ENCODE assay signal across 1 cellular context in genomic region chr16:67183627-67184452, GRCh38.
A peak's percentile ranks its signal among the peaks of the same experiment; 100 is the strongest.
TF ChIP-seq lines count a peak whose summit lies in the region.

TSS of gene MATCAP1 (minus strand) at chr16:67183963. CDS start at chr16:67180610, 3,353 bp downstream.

TF ChIP-seq in K562, 482 proteins besides CTCF, POLR2A, EP300 and RAD21 (continued from another document and continues in another):
- 0 out of 2 replicates have a peak, but pooled peaks have one; percentile 20 for TF ChIP-seq ZBTB40 (IDR thresholded peaks at IDR 0.05)
- TF ChIP-seq ZBTB40 (CRISPR knock-in tag; IDR thresholded peaks at IDR 0.05): no peak
- peak; percentile 94 for TF ChIP-seq SP1 (CRISPR knock-in tag; IDR thresholded peaks at IDR 0.05)
- TF ChIP-seq MEIS2 (IDR thresholded peaks at IDR 0.05; ENCODE audit: partially characterized antibody): peak; percentile 79
- peak; percentile 99 for TF ChIP-seq PKNOX1 (IDR thresholded peaks at IDR 0.05)
- peak; percentile 71 for TF ChIP-seq FIP1L1 (IDR thresholded peaks at IDR 0.05; ENCODE audit: low read depth, low read length, poor library complexity, severe bottlenecking)
- TF ChIP-seq E2F8 (IDR thresholded peaks at IDR 0.05; ENCODE audit: low read depth, partially characterized antibody): peak; percentile 88
- TF ChIP-seq CREB1 (IDR thresholded peaks at IDR 0.05): peak; percentile 95
- peak; percentile 95 for TF ChIP-seq CREB1 (CRISPR knock-in tag; IDR thresholded peaks at IDR 0.05)
- TF ChIP-seq RBBP5 (IDR thresholded peaks at IDR 0.05; ENCODE audit: borderline replicate concordance, insufficient read depth, low read length, poor library complexity, severe bottlenecking): peak; percentile 85
- no peak for TF ChIP-seq HSF4 (CRISPR knock-in tag; IDR thresholded peaks at IDR 0.05; ENCODE audit: borderline replicate concordance)
- TF ChIP-seq EHMT2 (IDR thresholded peaks at IDR 0.05): peak; percentile 68; the same call in 1 of the 2 replicates
- peak in 1 of 2 experiments; percentile 51; a peak in 1 of 4 replicates for TF ChIP-seq NONO (IDR thresholded peaks at IDR 0.05; ENCODE audit: low read depth in 2 of 2, low read length in 1 of 2)
- TF ChIP-seq NCOA6 (IDR thresholded peaks at IDR 0.05): peak; percentile 66; the same call in 1 of the 2 replicates
- TF ChIP-seq DEAF1 (CRISPR knock-in tag; IDR thresholded peaks at IDR 0.05): no peak
- TF ChIP-seq L3MBTL2 (IDR thresholded peaks at IDR 0.05): peak; percentile 75
- peak; percentile 79 for TF ChIP-seq ZNF395 (CRISPR knock-in tag; IDR thresholded peaks at IDR 0.05)
- TF ChIP-seq CUX1 (CRISPR knock-in tag; IDR thresholded peaks at IDR 0.05): no peak
- peak; percentile 88 for TF ChIP-seq NFIC (IDR thresholded peaks at IDR 0.05)
- TF ChIP-seq HCFC1 (IDR thresholded peaks at IDR 0.05; ENCODE audit: low read depth, low read length): 0 out of 2 replicates have a peak, but pooled peaks have one; percentile 23
- TF ChIP-seq ARID2 (IDR thresholded peaks at IDR 0.05): no peak
- peak in 1 of 3 experiments; percentile 16 for TF ChIP-seq YY1 (IDR thresholded peaks at IDR 0.05; ENCODE audit: borderline replicate concordance in 1 of 3, control insufficient read depth in 1 of 3, extremely low read depth in 1 of 3, insufficient read depth in 3 of 3, insufficient read length in 1 of 3, insufficient replicate concordance in 2 of 3, low read depth in 1 of 3, low read length in 2 of 3)
- TF ChIP-seq EGR1 (conservative IDR thresholded peaks at IDR 0.05): peak; percentile 93
- no peak for TF ChIP-seq ETV5 (CRISPR knock-in tag; IDR thresholded peaks at IDR 0.05; ENCODE audit: low read depth)
- peak; percentile 79; the same call in 1 of the 2 replicates for TF ChIP-seq KLF13 (tag; IDR thresholded peaks at IDR 0.05; ENCODE audit: borderline replicate concordance, low read depth)
- peak; percentile 38; the same call in 1 of the 2 replicates for TF ChIP-seq C11orf30 (IDR thresholded peaks at IDR 0.05; ENCODE audit: low read depth)
- TF ChIP-seq MTA3 (IDR thresholded peaks at IDR 0.05; ENCODE audit: borderline replicate concordance): peak; percentile 95
- 0 out of 2 replicates have a peak, but pooled peaks have one; percentile 10 for TF ChIP-seq ERF (CRISPR knock-in tag; IDR thresholded peaks at IDR 0.05)
- peak; percentile 97 for TF ChIP-seq ATF7 (IDR thresholded peaks at IDR 0.05)
- TF ChIP-seq RUNX1 (IDR thresholded peaks at IDR 0.05; ENCODE audit: low read depth): no peak
- TF ChIP-seq BHLHE40 (IDR thresholded peaks at IDR 0.05; ENCODE audit: low read length): peak; percentile 5; the same call in 1 of the 2 replicates
- TF ChIP-seq EP400 (IDR thresholded peaks at IDR 0.05): peak; percentile 65; the same call in 1 of the 2 replicates
- peak; percentile 19; the same call in 1 of the 2 replicates for TF ChIP-seq DPF2 (IDR thresholded peaks at IDR 0.05)
- TF ChIP-seq POLR2G (IDR thresholded peaks at IDR 0.05; ENCODE audit: low read depth, low read length): peak; percentile 78
- TF ChIP-seq GABPB1 (CRISPR knock-in tag; IDR thresholded peaks at IDR 0.05): peak; percentile 59; the same call in 1 of the 2 replicates
- peak; percentile 95 for TF ChIP-seq FOS (IDR thresholded peaks at IDR 0.05; ENCODE audit: extremely low read depth, insufficient read length)
- 0 out of 2 replicates have a peak, but pooled peaks have one; percentile 4 for TF ChIP-seq LCOR (CRISPR knock-in tag; IDR thresholded peaks at IDR 0.05)
- TF ChIP-seq SRF (CRISPR knock-in tag; IDR thresholded peaks at IDR 0.05): peak in 1 of 2 experiments; percentile 63; a peak in 2 of 4 replicates
- peak; percentile 74 for TF ChIP-seq RBFOX2 (IDR thresholded peaks at IDR 0.05; ENCODE audit: low read depth, low read length)
- TF ChIP-seq BCL6 (CRISPR knock-in tag; IDR thresholded peaks at IDR 0.05): no peak
- TF ChIP-seq MAZ (CRISPR knock-in tag; conservative IDR thresholded peaks at IDR 0.05 in 1 of 2, IDR thresholded peaks at IDR 0.05 in 1 of 2): peak; percentile 79 to 84
